In the genomic region with DNA sequence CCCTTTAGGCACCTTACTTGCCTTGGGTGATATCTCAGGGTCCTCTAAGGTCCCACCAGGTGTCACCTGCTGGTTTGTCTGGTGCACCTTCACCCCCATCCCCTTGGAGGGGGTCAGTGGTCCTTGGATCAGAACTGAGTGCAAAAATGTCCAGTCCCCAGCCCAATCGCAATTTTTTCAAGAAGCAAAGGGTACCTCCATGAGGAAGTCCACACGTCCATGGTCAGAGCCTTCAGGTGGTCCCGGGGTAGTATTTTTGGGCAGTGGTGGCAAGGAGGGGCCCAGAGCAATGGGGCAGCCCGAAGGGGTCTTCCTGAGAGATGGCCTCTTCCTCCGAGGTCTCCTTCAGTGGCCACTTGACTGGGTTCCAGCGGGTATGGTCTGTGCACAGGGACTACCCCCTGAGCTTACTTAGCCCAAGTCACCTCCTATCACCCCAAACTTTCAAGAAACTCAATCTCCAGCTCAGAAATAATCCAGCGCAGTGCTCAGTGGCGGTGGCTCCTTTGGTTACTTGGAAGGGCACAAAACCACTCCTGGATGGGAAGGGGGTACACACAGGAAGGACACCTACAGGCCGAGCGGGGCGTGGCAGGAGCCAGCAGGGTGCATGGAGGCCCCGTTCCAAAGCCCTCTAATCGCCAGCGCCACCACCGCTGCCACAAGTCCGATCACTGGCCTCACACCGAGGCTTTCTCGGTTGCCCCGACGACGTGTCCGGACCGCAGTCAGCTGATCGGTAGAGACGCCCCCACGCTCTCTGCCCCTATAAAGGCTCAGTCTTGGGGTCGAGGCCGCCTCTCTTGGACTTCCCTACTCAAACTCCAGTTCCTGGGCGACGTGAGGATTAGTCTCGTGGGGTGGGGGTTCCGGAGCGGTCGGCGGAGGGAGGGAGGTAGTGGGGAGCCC, we compare ENCODE assay signal across 8 cellular contexts. TPM values are rescaled to one million over a fixed set of nuclear protein-coding genes. Genes with fewer than 3 reads are reported as not detected.
DNase-seq lines count a peak whose midpoint lies in the region; ATAC-seq and TF ChIP-seq lines count a peak whose summit lies in the region.

No MANE protein-coding gene starts in this region.

- CTCF ChIA-PET in CD8-positive, alpha-beta T cell (lab: Charles Lee): interaction anchor here (0.6 to 12.2 kb wide), 6 partner anchors 10 to 122 kb away, joined by 3 to 210 read pairs (median 4); a partner anchor contains a TSS
- CTCF ChIA-PET in SK-N-SH (lab: Yijun Ruan, JAX): interaction anchor here (0.6 to 7.4 kb wide), 12 partner anchors 8 to 168 kb away, joined by 3 to 149 read pairs (median 5); a partner anchor contains a TSS

- H3K9me3 ChIP-seq in CD8-positive, alpha-beta T cell (ENCODE audit: low read length): no peaks in the 10 kb centered on the region
- H3K9me3 ChIP-seq in SK-N-SH: no peaks in the 10 kb centered on the region
- H3K9me3 ChIP-seq in iPS-18a (ENCODE audit: control insufficient read depth, low read depth, low read length): no peaks in the 10 kb centered on the region
- no peaks in the 10 kb centered on the region for H3K9me3 ChIP-seq in skeletal muscle satellite cell (replicated peaks; ENCODE audit: low read length)

- H2AFZ ChIP-seq in SK-N-SH (ENCODE audit: low read depth): no peak overlapping the region

- WGBS in SK-N-SH (ENCODE audit: low lambda C conversion rate): 70% methylated on average over 35 of the region's 35 CpGs

- H3K9ac ChIP-seq in SK-N-SH (no peak overlapping the region), iPS-18a (ENCODE audit: low read length) (no peak overlapping the region), skeletal muscle satellite cell (ENCODE audit: low read depth, low read length) (peak overlapping the region; percentile 35)

- no peaks in the 10 kb centered on the region for H4K20me1 ChIP-seq in SK-N-SH (ENCODE audit: insufficient read depth)

- H3K27me3 ChIP-seq in CD8-positive, alpha-beta T cell (ENCODE audit: insufficient read depth, low read length): no peaks in the 10 kb centered on the region
- H3K27me3 ChIP-seq in SK-N-SH (ENCODE audit: insufficient read depth): no peaks in the 10 kb centered on the region
- peaks cover 9% of the 10 kb centered on the region for H3K27me3 ChIP-seq in iPS-18a (ENCODE audit: control insufficient read depth, insufficient read depth, low read length)
- H3K27me3 ChIP-seq in skeletal muscle satellite cell (ENCODE audit: control insufficient read depth, insufficient read depth, low read length): no peaks in the 10 kb centered on the region

- H3K27ac ChIP-seq in CD8-positive, alpha-beta T cell (ENCODE audit: low read depth, low read length): peak overlapping the region; percentile 40
- H3K27ac ChIP-seq in SK-N-SH (ENCODE audit: low read depth in 2 of 2, low read length in 1 of 2) (no peak overlapping the region), iPS-18a (ENCODE audit: low read length) (no peak overlapping the region)

- ATAC-seq in CD8-positive, alpha-beta T cell: peak; percentile 30
- ATAC-seq in HG02588 (IDR thresholded peaks at IDR 0.05; ENCODE audit: unreplicated experiment): peak; percentile 43

- no peak for TF ChIP-seq RAD21 in SK-N-SH (IDR thresholded peaks at IDR 0.05; ENCODE audit: low read length)

- no peaks in the 10 kb centered on the region for H3K9me2 ChIP-seq in SK-N-SH

- no peak for TF ChIP-seq EP300 in SK-N-SH (IDR thresholded peaks at IDR 0.05; ENCODE audit: borderline replicate concordance in 1 of 2, low read depth in 1 of 2, low read length in 1 of 2)

- peaks cover 1% of the 10 kb centered on the region for H3K36me3 ChIP-seq in CD8-positive, alpha-beta T cell (ENCODE audit: insufficient read depth, low read length)
- peaks cover 0 to 6% of the 10 kb centered on the region in 2 experiments for H3K36me3 ChIP-seq in SK-N-SH (replicated peaks in 1 of 2; ENCODE audit: control insufficient read depth in 1 of 2, insufficient read depth in 2 of 2, low read length in 1 of 2)
- no peaks in the 10 kb centered on the region for H3K36me3 ChIP-seq in iPS-18a (ENCODE audit: control insufficient read depth, low read depth, low read length)
- peaks cover 9% of the 10 kb centered on the region for H3K36me3 ChIP-seq in skeletal muscle satellite cell (ENCODE audit: insufficient read depth, low read length)

- POLR2A ChIA-PET in CD8-positive, alpha-beta T cell (lab: Charles Lee): interaction anchor here (1.1 to 2.0 kb wide), 2 partner anchors 15 to 17 kb away, joined by 3 to 11 read pairs; a partner anchor contains a TSS
- POLR2A ChIA-PET in SK-N-SH (lab: Yijun Ruan, JAX): no interaction called here

- intact Hi-C loops in CD8-positive, alpha-beta T cell (cut with DNase I, micrococcal nuclease): no loop called here

- peak; percentile 38 for TF ChIP-seq CTCF in CD8-positive, alpha-beta T cell (IDR thresholded peaks at IDR 0.05)
- peak; percentile 51 for TF ChIP-seq CTCF in SK-N-SH (IDR thresholded peaks at IDR 0.05)

- H3K4me3 ChIP-seq in CD8-positive, alpha-beta T cell (ENCODE audit: low read depth, low read length): peak overlapping the region; percentile 50
- no peak overlapping the region for H3K4me3 ChIP-seq in SK-N-SH (ENCODE audit: low read depth in 2 of 2, low read length in 1 of 2)
- H3K4me3 ChIP-seq in iPS-18a (ENCODE audit: low read length): peak overlapping the region; percentile 57
- H3K4me3 ChIP-seq in skeletal muscle satellite cell (ENCODE audit: low read length): peak overlapping the region; percentile 59

- H3K4me2 ChIP-seq in SK-N-SH (no peak overlapping the region), skeletal muscle satellite cell (ENCODE audit: low read length) (peak overlapping the region; percentile 90)

- peak in 5 of 7 experiments; percentile 32 to 73 (median 57) for DNase-seq in CD8-positive, alpha-beta T cell
- DNase-seq in SK-N-SH: peak; percentile 79
- DNase-seq in astrocyte of the hippocampus (ENCODE audit: low read depth, low spot score): peak; percentile 68
- no peak for DNase-seq in middle frontal gyrus (ENCODE audit: extremely low spot score, low spot score)
- no peak for DNase-seq in NCI-H1436 treated with DMSO at 0.1 percent for 48 hours (lab: John Stamatoyannopoulos, UW)

- peak overlapping the region; percentile 66 for H3K4me3 Mint-ChIP-seq in CD8-positive, alpha-beta T cell

- H3K9me3 Mint-ChIP-seq in CD8-positive, alpha-beta T cell: no peaks in the 10 kb centered on the region

- H3K36me3 Mint-ChIP-seq in CD8-positive, alpha-beta T cell: peaks cover 13% of the 10 kb centered on the region

- no peaks in the 10 kb centered on the region for H3K27me3 Mint-ChIP-seq in CD8-positive, alpha-beta T cell (ENCODE audit: low read depth)

- peaks cover 54% of the 10 kb centered on the region for H3K4me1 ChIP-seq in CD8-positive, alpha-beta T cell (ENCODE audit: insufficient read depth, low read length)
- H3K4me1 ChIP-seq in SK-N-SH (ENCODE audit: control insufficient read depth in 1 of 2, insufficient read depth in 2 of 2, low read depth in 1 of 2, low read length in 1 of 2): peaks cover 0 to 41% of the 10 kb centered on the region in 2 experiments; a peak in 1 of 4 replicates
- peaks cover 25% of the 10 kb centered on the region for H3K4me1 ChIP-seq in iPS-18a (ENCODE audit: control insufficient read depth, low read depth, low read length)
- peaks cover 17% of the 10 kb centered on the region for H3K4me1 ChIP-seq in skeletal muscle satellite cell (ENCODE audit: control insufficient read depth, insufficient read depth, low read length)

- peaks cover 41% of the 10 kb centered on the region for H3K4me1 Mint-ChIP-seq in CD8-positive, alpha-beta T cell (ENCODE audit: low read depth)

- H3F3A ChIP-seq in SK-N-SH (replicated peaks; ENCODE audit: insufficient read depth): peaks cover 9% of the 10 kb centered on the region

- no peaks in the 10 kb centered on the region for H3K79me2 ChIP-seq in SK-N-SH (ENCODE audit: insufficient read depth)

- H3K27ac Mint-ChIP-seq in CD8-positive, alpha-beta T cell: peak overlapping the region; percentile 69

TF ChIP-seq in SK-N-SH, 30 proteins besides CTCF, POLR2A, EP300 and RAD21 (continues in another document):
- TF ChIP-seq SMC3 (IDR thresholded peaks at IDR 0.05; ENCODE audit: low read depth, low read length) (0 out of 2 replicates have a peak, but pooled peaks have one; percentile 2), FOXJ3 (CRISPR knock-in tag; IDR thresholded peaks at IDR 0.05) (no peak), MEF2A (IDR thresholded peaks at IDR 0.05; ENCODE audit: borderline replicate concordance, low read depth) (no peak)

RNA-seq across cellular contexts. Expression of a gene that starts 4.5 kb away (rescaled TPM):
- 10 to 100 TPM; 30.2 to 30.5 TPM for total RNA-seq in CD8-positive, alpha-beta T cell
- polyA plus RNA-seq in SK-N-SH (2012; rRNA removed): 1.0 and 1.2 TPM in 2 replicates
- polyA plus RNA-seq in SK-N-SH (2012; cell fraction: cytosol; rRNA removed): 0.18 TPM in 1 of 2 replicates, not detected in the other
- polyA plus RNA-seq in SK-N-SH (2012; cell fraction: nucleus; rRNA removed): 8.7 and 22.8 TPM in 2 replicates
- not detected in 2 replicates for total RNA-seq in skeletal muscle satellite cell (2012; rRNA removed)

RNA-seq across cellular contexts. Expression of a gene that starts 16.7 kb away (rescaled TPM):
- 100 to 1,000 TPM; 244 to 254 TPM for total RNA-seq in CD8-positive, alpha-beta T cell
- 24.2 and 29.8 TPM in 2 replicates for polyA plus RNA-seq in SK-N-SH (2012; rRNA removed)
- 6.4 and 8.9 TPM in 2 replicates for polyA plus RNA-seq in SK-N-SH (2012; cell fraction: cytosol; rRNA removed)
- polyA plus RNA-seq in SK-N-SH (2012; cell fraction: nucleus; rRNA removed): 189 and 213 TPM in 2 replicates
- total RNA-seq in skeletal muscle satellite cell (2012; rRNA removed): 13.2 and 15.1 TPM in 2 replicates

RNA-seq across cellular contexts. Expression of a gene that starts 16.9 kb away (rescaled TPM):
- total RNA-seq in CD8-positive, alpha-beta T cell: under 1 TPM; 0.30 to 0.53 TPM
- 0.71 and 0.94 TPM in 2 replicates for polyA plus RNA-seq in SK-N-SH (2012; rRNA removed)
- polyA plus RNA-seq in SK-N-SH (2012; cell fraction: cytosol; rRNA removed): 0.52 and 0.54 TPM in 2 replicates
- 3.3 and 3.7 TPM in 2 replicates for polyA plus RNA-seq in SK-N-SH (2012; cell fraction: nucleus; rRNA removed)
- 0.44 TPM in 1 of 2 replicates, not detected in the other for total RNA-seq in skeletal muscle satellite cell (2012; rRNA removed)

RNA-seq across cellular contexts. Expression of a gene that starts 30.2 kb away (rescaled TPM):
- 1 to 10 TPM; 4.4 to 6.3 TPM for total RNA-seq in CD8-positive, alpha-beta T cell
- polyA plus RNA-seq in SK-N-SH (2012; rRNA removed): 16.1 and 23.1 TPM in 2 replicates
- polyA plus RNA-seq in SK-N-SH (2012; cell fraction: cytosol; rRNA removed): 9.1 and 10.0 TPM in 2 replicates
- polyA plus RNA-seq in SK-N-SH (2012; cell fraction: nucleus; rRNA removed): 29.2 and 35.1 TPM in 2 replicates
- 12.9 and 14.9 TPM in 2 replicates for total RNA-seq in skeletal muscle satellite cell (2012; rRNA removed)

RNA-seq across cellular contexts. Expression of a gene that starts 33.0 kb away (rescaled TPM):
- total RNA-seq in CD8-positive, alpha-beta T cell: 1 to 10 TPM; 7.9 to 8.0 TPM
- polyA plus RNA-seq in SK-N-SH (2012; rRNA removed): 190 and 448 TPM in 2 replicates
- polyA plus RNA-seq in SK-N-SH (2012; cell fraction: cytosol; rRNA removed): 153 and 201 TPM in 2 replicates
- 1,146 and 1,459 TPM in 2 replicates for polyA plus RNA-seq in SK-N-SH (2012; cell fraction: nucleus; rRNA removed)
- total RNA-seq in skeletal muscle satellite cell (2012; rRNA removed): 124 and 181 TPM in 2 replicates

Comparison
In these comparisons a context has a peak if more than half of its experiments do, and no peak if none do; other contexts are left out.
1. DNase-seq: peak in CD8-positive, alpha-beta T cell (5 of 7), SK-N-SH (single experiment) and astrocyte of the hippocampus (single experiment); none in middle frontal gyrus (single experiment) and NCI-H1436 treated with DMSO at 0.1 percent for 48 hours (single experiment).
2. H3K4me3 ChIP-seq: peak in CD8-positive, alpha-beta T cell (single experiment), iPS-18a (single experiment) and skeletal muscle satellite cell (single experiment); none in SK-N-SH (0 of 2).